ENCODE assay signal across 20 cellular contexts in the genomic region with DNA sequence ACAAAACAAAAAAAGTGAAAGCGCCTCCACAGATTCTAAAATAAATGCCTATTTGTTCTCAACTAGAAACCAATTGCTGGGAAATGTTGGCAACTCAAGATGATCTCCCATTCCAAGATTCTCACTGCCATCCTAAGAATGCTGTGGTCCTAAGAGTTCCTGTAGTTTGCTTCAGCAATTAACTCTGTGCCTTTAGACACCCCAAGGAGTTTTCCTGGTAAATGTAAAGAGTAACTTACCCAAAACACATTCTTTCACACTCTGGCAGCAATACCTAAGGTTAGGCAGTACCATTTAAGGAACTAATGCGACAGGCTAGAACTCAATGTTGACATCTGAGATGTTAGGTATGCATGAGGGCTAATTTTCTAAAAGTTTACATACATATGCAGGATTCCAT. TPM values are rescaled to one million over a fixed set of nuclear protein-coding genes. Genes with fewer than 3 reads are reported as not detected.
DNase-seq lines count a peak whose midpoint lies in the region; ATAC-seq and TF ChIP-seq lines count a peak whose summit lies in the region.
"Had no signal": no experiment of that assay in that cellular context is flagged by ENCODE, and none has a peak within 500 bp of the region (broad histone marks: within the 10 kb centered on the region; RNA-seq: fewer than 3 reads in every experiment).

No MANE protein-coding gene starts in this region.

- DNase-seq in mammary epithelial cell (no peak), osteocyte (ENCODE audit: extremely low spot score, unreplicated experiment) (no peak), amniotic stem cell (lab: John Stamatoyannopoulos, UW) (no peak), AG08396 (ENCODE audit: low spot score) (no peak)
- DNase-seq: ACHN, DMS 273 treated with DMSO at 0.1 percent for 48 hours, GOT3, HFFc6, Kasumi-1, NCI-H1417, NCI-H1930, NCI-H524 treated with DMSO at 0.1 percent for 48 hours had no signal

- peaks cover 40% of the 10 kb centered on the region for H3K36me3 ChIP-seq in DOHH2 (ENCODE audit: control insufficient read depth, low read length)
- no peaks in the 10 kb centered on the region for H3K36me3 ChIP-seq in KOPT-K1 (ENCODE audit: insufficient read depth, low read length)
- H3K36me3 ChIP-seq in mammary epithelial cell (ENCODE audit: insufficient read depth, low read length), result no peaks in the 10 kb centered on the region
- H3K36me3 ChIP-seq: BLaER1 treated with 17β-estradiol and CSF1 and Interleukin-3, amounts not matched to agents 10 nM and 100 nM; SJSA1 had no signal

- peak overlapping the region; percentile 90 for H3K27ac Mint-ChIP-seq in osteocyte (ENCODE audit: unreplicated experiment)
- H3K27ac Mint-ChIP-seq: HFFc6 had no signal

- H2AFZ ChIP-seq in mammary epithelial cell (ENCODE audit: low read depth, low read length), result peak overlapping the region; percentile 65

- H3K79me2 ChIP-seq in DOHH2 (ENCODE audit: control insufficient read depth, low read length) (peaks cover 78% of the 10 kb centered on the region), mammary epithelial cell (ENCODE audit: insufficient read depth, low read length) (no peaks in the 10 kb centered on the region)

- H3K27me3 ChIP-seq in DOHH2 (ENCODE audit: control insufficient read depth, low read length) (no peaks in the 10 kb centered on the region), mammary epithelial cell (ENCODE audit: insufficient read depth, low read length) (no peaks in the 10 kb centered on the region)
- H3K27me3 ChIP-seq: BLaER1 treated with 17β-estradiol and CSF1 and Interleukin-3, amounts not matched to agents 10 nM and 100 nM; SJSA1 had no signal

- H3K4me1 ChIP-seq in DOHH2 (ENCODE audit: control insufficient read depth, low read length), result peaks cover 98% of the 10 kb centered on the region
- H3K4me1 ChIP-seq in mammary epithelial cell (ENCODE audit: insufficient read depth, low read length), result peaks cover 25% of the 10 kb centered on the region
- H3K4me1 ChIP-seq: SJSA1 had no signal

- H3K9ac ChIP-seq in mammary epithelial cell (ENCODE audit: insufficient read depth, low read length), result no peak overlapping the region
- H3K9ac ChIP-seq: BLaER1 treated with 17β-estradiol and CSF1 and Interleukin-3, amounts not matched to agents 10 nM and 100 nM had no signal

- no peaks in the 10 kb centered on the region for H3K9me2 ChIP-seq in DOHH2 (replicated peaks; ENCODE audit: control insufficient read depth, low read length)

- CTCF ChIA-PET in mammary epithelial cell (lab: Charles Lee; ENCODE audit: low non-redundant PET), result no interaction called here

- H3K36me3 Mint-ChIP-seq in osteocyte (ENCODE audit: unreplicated experiment), result no peaks in the 10 kb centered on the region

- H3K4me2 ChIP-seq in DOHH2 (ENCODE audit: low read length), result peak overlapping the region; percentile 95
- no peak overlapping the region for H3K4me2 ChIP-seq in mammary epithelial cell (ENCODE audit: insufficient read depth, low read depth, low read length)
- H3K4me2 ChIP-seq: BLaER1 treated with 17β-estradiol and CSF1 and Interleukin-3, amounts not matched to agents 10 nM and 100 nM had no signal

- H4K20me1 ChIP-seq in DOHH2 (ENCODE audit: control insufficient read depth, insufficient read depth, low read depth, low read length) (no peaks in the 10 kb centered on the region), mammary epithelial cell (ENCODE audit: insufficient read depth, low read length) (no peaks in the 10 kb centered on the region)
- H4K20me1 ChIP-seq: BLaER1 treated with 17β-estradiol and CSF1 and Interleukin-3, amounts not matched to agents 10 nM and 100 nM had no signal

- H3F3A ChIP-seq in DOHH2 (ENCODE audit: control insufficient read depth, insufficient read depth), result peaks cover 72% of the 10 kb centered on the region

- H3K4me3 Mint-ChIP-seq in osteocyte (ENCODE audit: unreplicated experiment), result peak overlapping the region; percentile 20
- H3K4me3 Mint-ChIP-seq: HFFc6 had no signal

- ATAC-seq in HG03175 (IDR thresholded peaks at IDR 0.05; ENCODE audit: unreplicated experiment), result no peak
- ATAC-seq: GM12878, HepG2 had no signal

- in situ Hi-C loops in mammary epithelial cell (cut with MboI; ENCODE audit: low sequenced_read_pairs in 2 of 2), result no loop called here

- WGBS in mammary epithelial cell (ENCODE audit: low coverage, missing lambda C conversion rate), result 22% methylated on average over 2 of the region's 2 CpGs

- intact Hi-C loops in mammary epithelial cell (cut with micrococcal nuclease), result no loop called here

- H3K9me3 ChIP-seq in DOHH2 (ENCODE audit: control insufficient read depth, insufficient read depth, low read length) (peaks cover 11% of the 10 kb centered on the region; the same call in 1 of the 2 replicates), KOPT-K1 (ENCODE audit: insufficient read depth, low read length, poor library complexity, severe bottlenecking) (peaks cover 15% of the 10 kb centered on the region), mammary epithelial cell (replicated peaks; ENCODE audit: insufficient read depth, low read length) (no peaks in the 10 kb centered on the region)
- H3K9me3 ChIP-seq: SJSA1 had no signal

- dilution Hi-C loops in mammary epithelial cell (cut with HindIII; ENCODE audit: low sequenced_read_pairs), result no loop called here

- TF ChIP-seq CTCF in DOHH2 (IDR thresholded peaks at IDR 0.05; ENCODE audit: low read depth, low read length, poor library complexity, severe bottlenecking) (no peak), mammary epithelial cell (conservative IDR thresholded peaks at IDR 0.05 in 1 of 2, IDR thresholded peaks at IDR 0.05 in 1 of 2; ENCODE audit: extremely low read depth in 1 of 2, insufficient read depth in 1 of 2, low read depth in 1 of 2, low read length in 2 of 2) (no peak), osteocyte (IDR thresholded peaks at IDR 0.05) (no peak)

- H3K27ac ChIP-seq in DOHH2 (ENCODE audit: low read depth, low read length) (peak overlapping the region; percentile 100), KOPT-K1 (ENCODE audit: low read depth, low read length, poor library complexity, severe bottlenecking) (peak overlapping the region; percentile 57), mammary epithelial cell (ENCODE audit: insufficient read depth, low read depth, low read length) (no peak overlapping the region)
- H3K27ac ChIP-seq: BLaER1 treated with 17β-estradiol and CSF1 and Interleukin-3, amounts not matched to agents 10 nM and 100 nM; RWPE1; SJSA1 had no signal

- no peaks in the 10 kb centered on the region for H3K9me3 Mint-ChIP-seq in osteocyte (ENCODE audit: unreplicated experiment)
- H3K9me3 Mint-ChIP-seq: HFFc6 had no signal

- H3K4me3 ChIP-seq in DOHH2 (ENCODE audit: low read length) (peak overlapping the region; percentile 69), mammary epithelial cell (replicated peaks in 1 of 3; ENCODE audit: insufficient read depth in 1 of 3, low read depth in 2 of 3, low read length in 3 of 3) (no peak overlapping the region)
- H3K4me3 ChIP-seq: BLaER1 treated with 17β-estradiol and CSF1 and Interleukin-3, amounts not matched to agents 10 nM and 100 nM; GM12878; SJSA1 had no signal

- no peaks in the 10 kb centered on the region for H3K27me3 Mint-ChIP-seq in osteocyte (ENCODE audit: unreplicated experiment)

- BruUV-seq in mammary epithelial cell (replicated peaks; lab: Mats Ljungman, UMichigan), result no TSS peak

- peaks cover 64% of the 10 kb centered on the region for H3K4me1 Mint-ChIP-seq in osteocyte (ENCODE audit: unreplicated experiment)

RNA-seq across cellular contexts. Expression of a gene that starts 58.8 kb away (rescaled TPM):
- total RNA-seq in mammary epithelial cell, result 10 to 100 TPM; 61.8 to 76.8 TPM
- polyA plus RNA-seq in mammary epithelial cell, result 39.2 TPM
- 18.8 TPM for polyA minus RNA-seq in mammary epithelial cell
- total RNA-seq in osteocyte, result 66.4 and 73.8 TPM in 2 replicates
